Comparison of ENCODE assay signal across 11 cellular contexts in the genomic region with DNA sequence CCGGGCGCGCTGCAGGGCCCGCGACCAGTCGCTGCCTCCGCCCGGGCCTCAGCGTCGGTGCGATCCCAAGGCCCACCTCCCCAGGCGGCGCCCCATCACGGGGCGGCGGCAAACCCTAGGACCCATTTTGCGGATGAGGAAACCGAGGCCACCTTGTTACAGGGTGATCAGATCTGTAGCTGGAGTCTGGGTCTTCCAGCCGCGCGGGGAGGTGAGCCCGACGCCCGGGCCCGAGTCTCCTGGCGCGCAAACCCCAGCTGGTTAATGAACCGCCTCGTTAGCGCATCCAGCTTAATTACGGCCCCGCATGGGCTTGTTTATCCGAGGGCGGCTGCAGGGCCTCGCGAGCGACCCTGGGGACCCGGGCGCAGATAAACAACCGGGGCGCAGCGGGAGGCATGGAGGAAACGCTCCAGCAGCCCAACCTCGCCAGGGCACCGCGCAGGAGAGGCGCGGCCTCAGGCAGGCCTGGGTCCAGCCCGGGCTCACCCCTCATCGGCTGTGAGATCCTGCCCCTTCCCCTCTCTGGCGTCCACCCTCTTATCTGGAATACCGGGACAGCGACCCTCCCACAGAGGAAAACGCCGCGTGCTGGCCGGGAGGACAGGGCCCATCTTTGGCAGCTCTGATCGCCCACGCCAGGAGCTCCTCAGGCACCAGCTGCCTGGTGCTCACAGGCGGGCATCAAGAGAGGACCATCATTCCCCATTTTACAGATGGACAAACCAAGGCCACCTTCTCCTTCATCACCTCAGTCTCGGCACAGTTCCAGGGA. TPM values are rescaled to one million over a fixed set of nuclear protein-coding genes. Genes with fewer than 3 reads are reported as not detected.
A peak's percentile ranks its signal among the peaks of the same experiment; 100 is the strongest.
DNase-seq lines count a peak whose midpoint lies in the region; ATAC-seq and TF ChIP-seq lines count a peak whose summit lies in the region.
"Had no signal": no experiment of that assay in that cellular context is flagged by ENCODE, and none has a peak within 500 bp of the region (broad histone marks: within the 10 kb centered on the region; RNA-seq: fewer than 3 reads in every experiment).

No MANE protein-coding gene starts in this region.

- peaks cover 8% of the 10 kb centered on the region; the same call in 1 of the 2 replicates for H3K4me1 ChIP-seq in HUES48 (ENCODE audit: control insufficient read depth, insufficient read depth, low read length)
- H3K4me1 ChIP-seq: parathyroid adenoma had no signal

- peaks cover 11% of the 10 kb centered on the region for H3K36me3 Mint-ChIP-seq in effector memory CD8-positive, alpha-beta T cell (ENCODE audit: insufficient read depth)
- H3K36me3 Mint-ChIP-seq in neural crest cell (ENCODE audit: low read depth) = peaks cover 3% of the 10 kb centered on the region

- H3K27ac Mint-ChIP-seq in effector memory CD8-positive, alpha-beta T cell = peak overlapping the region in 1 of 2 donors; percentile 46
- no peak overlapping the region for H3K27ac Mint-ChIP-seq in neural crest cell (ENCODE audit: unreplicated experiment)

- DNase-seq in AG04449 (ENCODE audit: low read depth, low spot score) (no peak), neural crest cell (ENCODE audit: low read depth, low spot score) (no peak), NCI-H1105 treated with DMSO at 0.1 percent for 48 hours (lab: John Stamatoyannopoulos, UW) (no peak), NCI-H1092 (lab: John Stamatoyannopoulos, UW) (no peak), pons (ENCODE audit: low spot score) (no peak)
- no peak for DNase-seq in effector memory CD8-positive, alpha-beta T cell
- DNase-seq: DMS 273 treated with DMSO at 0.1 percent for 48 hours had no signal

- no peaks in the 10 kb centered on the region for H3K9me3 ChIP-seq in HUES48 (ENCODE audit: control insufficient read depth, insufficient read depth, low read length)

- peaks cover 35% of the 10 kb centered on the region for H3K27me3 ChIP-seq in HUES48 (ENCODE audit: control insufficient read depth, insufficient read depth, low read length)

- no peak overlapping the region for H3K9ac ChIP-seq in HUES48 (ENCODE audit: low read depth, low read length)
- H3K9ac ChIP-seq: parathyroid adenoma had no signal

- H3K36me3 ChIP-seq in HUES48 (ENCODE audit: control insufficient read depth, insufficient read depth, low read length) = peaks cover 22% of the 10 kb centered on the region

- H3K27ac ChIP-seq in HUES48 (ENCODE audit: low read depth, low read length) = no peak overlapping the region
- H3K27ac ChIP-seq: parathyroid adenoma, SK-N-MC had no signal

- TF ChIP-seq CTCF in AG04449 (IDR thresholded peaks at IDR 0.05; ENCODE audit: insufficient read depth, low read length, missing control alignments) (no peak), neural crest cell (conservative IDR thresholded peaks at IDR 0.05) (peak; percentile 4)

- POLR2A ChIA-PET in AG04449 (lab: Yijun Ruan, JAX) = interaction anchor here (0.7 to 1.9 kb wide), 3 partner anchors 147 to 184 kb away, joined by 3 to 6 read pairs (median 3); no protein-coding TSS in a partner anchor

- CTCF ChIA-PET in AG04449 (lab: Yijun Ruan, JAX) = interaction anchor here (0.7 to 13.1 kb wide), 39 partner anchors 8 to 317 kb away, joined by 3 to 591 read pairs (median 5); a partner anchor contains a TSS

- H3K4me1 Mint-ChIP-seq in effector memory CD8-positive, alpha-beta T cell (ENCODE audit: low read depth in 2 of 2) = peaks cover 15 to 21% of the 10 kb centered on the region in 2 donors
- peaks cover 19% of the 10 kb centered on the region for H3K4me1 Mint-ChIP-seq in neural crest cell

- peak overlapping the region; percentile 62 to 69 for H3K4me3 Mint-ChIP-seq in effector memory CD8-positive, alpha-beta T cell
- peak overlapping the region; percentile 49 for H3K4me3 Mint-ChIP-seq in neural crest cell

- ATAC-seq in effector memory CD8-positive, alpha-beta T cell (replicated peaks) = no peak
- ATAC-seq in HG03457 (IDR thresholded peaks at IDR 0.05; ENCODE audit: unreplicated experiment) = no peak

- H3K4me3 ChIP-seq in AG04449 (ENCODE audit: low read depth, low read length) (peak overlapping the region; percentile 36), HUES48 (ENCODE audit: low read depth, low read length) (peak overlapping the region; percentile 69; the same call in 1 of the 2 replicates)

- H3K27me3 Mint-ChIP-seq in effector memory CD8-positive, alpha-beta T cell = peaks cover 0 to 1% of the 10 kb centered on the region in 2 donors
- peaks cover 17% of the 10 kb centered on the region for H3K27me3 Mint-ChIP-seq in neural crest cell (ENCODE audit: low read depth)

- H3K9me3 Mint-ChIP-seq in effector memory CD8-positive, alpha-beta T cell = no peaks in the 10 kb centered on the region
- H3K9me3 Mint-ChIP-seq in neural crest cell = no peaks in the 10 kb centered on the region

RNA-seq across cellular contexts. Expression of a gene that starts 14.7 kb away (rescaled TPM):
- 122 and 124 TPM in 2 replicates for total RNA-seq in neural crest cell

RNA-seq across cellular contexts. Expression of a gene that starts 26.5 kb away (rescaled TPM):
- total RNA-seq in neural crest cell = 349 and 389 TPM in 2 replicates

RNA-seq across cellular contexts. Expression of a gene that starts 34.8 kb away (rescaled TPM):
- total RNA-seq in neural crest cell = 2.4 and 3.0 TPM in 2 replicates
